7 cellular contexts compared by ENCODE assay signal in genomic region chr11:5580577-5580976, GRCh38. TPM values are rescaled to one million over a fixed set of nuclear protein-coding genes. Genes with fewer than 3 reads are reported as not detected.
"Had no signal": no experiment of that assay in that cellular context is flagged by ENCODE, and none has a peak within 500 bp of the region (broad histone marks: within the 10 kb centered on the region; RNA-seq: fewer than 3 reads in every experiment).

TSS of gene OR52B6 (plus strand) at chr11:5580877. CDS start at chr11:5580877, 0 bp downstream.

- H3K36me3 ChIP-seq: HAP-1 had no signal

- H3K9me3 ChIP-seq: HAP-1 had no signal

- H3K4me1 ChIP-seq: HAP-1 had no signal

- H3K4me3 ChIP-seq: GM23248, HAP-1 had no signal

- H3K27ac ChIP-seq: GM23248 had no signal

- DNase-seq: GM23248, GOT3, H7, IMR-90 had no signal

- H3K9ac ChIP-seq: GM23248 had no signal

- H2AFZ ChIP-seq: GM23248 had no signal

RNA-seq across cellular contexts. Expression of gene OR52B6, which starts in this region (rescaled TPM):
- total RNA-seq: GM23248, H4, H7, HT-29, IMR-90 had no signal
- polyA plus RNA-seq: GM23248, IMR-90 had no signal
